ENCODE assay signal across 3 cellular contexts in the genomic region with DNA sequence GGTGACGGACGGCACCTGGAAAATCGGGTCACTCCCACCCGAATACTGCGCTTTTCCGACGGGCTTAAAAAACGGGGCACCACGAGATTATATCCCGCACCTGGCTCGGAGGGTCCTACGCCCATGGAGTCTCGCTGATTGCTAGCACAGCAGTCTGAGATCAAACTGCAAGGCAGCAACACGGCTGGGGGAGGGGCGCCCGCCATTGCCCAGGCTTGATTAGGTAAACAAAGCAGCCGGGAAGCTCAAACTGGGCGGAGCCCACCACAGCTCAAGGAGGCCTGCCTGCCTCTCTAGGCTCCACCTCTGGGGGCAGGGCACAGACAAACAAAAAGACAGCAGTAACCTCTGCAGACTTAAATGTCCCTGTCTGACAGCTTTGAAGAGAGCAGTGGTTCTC. TPM values are rescaled to one million over a fixed set of nuclear protein-coding genes. Genes with fewer than 3 reads are reported as not detected.
"Had no signal": no experiment of that assay in that cellular context is flagged by ENCODE, and none has a peak within 500 bp of the region (broad histone marks: within the 10 kb centered on the region; RNA-seq: fewer than 3 reads in every experiment).

No MANE protein-coding gene starts in this region.

RNA-seq across cellular contexts. Expression of a gene that starts 36.3 kb away (rescaled TPM):
- total RNA-seq: neural crest cell, pulmonary artery endothelial cell, smooth muscle cell had no signal
- polyA plus RNA-seq: smooth muscle cell had no signal

RNA-seq across cellular contexts. Expression of a gene that starts 39.0 kb away (rescaled TPM):
- total RNA-seq: neural crest cell, pulmonary artery endothelial cell had no signal
- polyA plus RNA-seq: smooth muscle cell had no signal
